In the genomic region with DNA sequence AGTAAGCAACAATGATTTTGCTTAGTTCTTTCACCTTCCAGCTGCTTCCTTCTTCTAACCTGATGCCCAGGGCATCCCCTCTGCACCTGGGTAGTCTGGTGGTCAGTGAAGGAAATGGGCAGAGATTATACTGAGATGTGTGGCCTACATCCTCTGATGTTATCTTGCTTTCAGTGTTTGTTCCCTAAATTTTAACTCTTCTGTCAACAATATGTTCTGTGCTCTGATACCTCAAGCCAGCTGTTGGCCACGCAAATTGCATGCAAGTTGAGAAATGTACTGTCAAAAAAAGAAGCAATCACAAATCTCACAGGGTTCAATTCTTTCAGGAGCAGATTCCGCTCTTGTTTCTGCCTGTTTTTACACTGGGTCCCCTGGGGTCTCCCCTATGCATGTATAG, we compare ENCODE assay signal across 8 cellular contexts.
A peak's percentile ranks its signal among the peaks of the same experiment; 100 is the strongest.
DNase-seq lines count a peak whose midpoint lies in the region; ATAC-seq and TF ChIP-seq lines count a peak whose summit lies in the region.

No MANE protein-coding gene starts in this region.

- H2AFZ ChIP-seq in GM23338: no peak overlapping the region

- H3K4me3 Mint-ChIP-seq in GM23338 (no peak overlapping the region), memory B cell (peak overlapping the region; percentile 25)

- H3K4me1 Mint-ChIP-seq in GM23338 (peaks cover 18% of the 10 kb centered on the region), memory B cell (peaks cover 49% of the 10 kb centered on the region)

- H3K9me2 ChIP-seq in GM23338 (ENCODE audit: insufficient read depth): no peaks in the 10 kb centered on the region

- peaks cover 1% of the 10 kb centered on the region for H3K27me3 Mint-ChIP-seq in GM23338 (ENCODE audit: insufficient read depth, low read depth, poor library complexity)
- H3K27me3 Mint-ChIP-seq in memory B cell: no peaks in the 10 kb centered on the region

- no peak overlapping the region for H3K4me3 ChIP-seq in GM23338
- no peak overlapping the region for H3K4me3 ChIP-seq in BE2C (ENCODE audit: low read depth, low read length)
- no peak overlapping the region for H3K4me3 ChIP-seq in effector memory CD4-positive, alpha-beta T cell (ENCODE audit: insufficient read depth, low read depth, low read length, poor library complexity, severe bottlenecking)

- in situ Hi-C loops in KBM-7 (cut with MboI; ENCODE audit: low pct_unique_long_range_greater_than_20kb, low sequenced_read_pairs): no loop called here

- no peaks in the 10 kb centered on the region for H3F3A ChIP-seq in GM23338 (replicated peaks; ENCODE audit: low read depth)

- no peaks in the 10 kb centered on the region for H3K9me3 Mint-ChIP-seq in GM23338
- no peaks in the 10 kb centered on the region for H3K9me3 Mint-ChIP-seq in memory B cell

- H3K36me3 ChIP-seq in GM23338 (ENCODE audit: insufficient read depth): no peaks in the 10 kb centered on the region
- no peaks in the 10 kb centered on the region for H3K36me3 ChIP-seq in BE2C
- H3K36me3 ChIP-seq in effector memory CD4-positive, alpha-beta T cell (ENCODE audit: control insufficient read depth, insufficient read depth, low read length): no peaks in the 10 kb centered on the region

- DNase-seq in GM23338 (ENCODE audit: low spot score) (no peak), KBM-7 (peak; percentile 90), memory B cell (ENCODE audit: low spot score in 2 of 2) (no peak), C1 segment of cervical spinal cord (lab: John Stamatoyannopoulos, UW) (no peak), NCI-H226 (no peak), BE2C (no peak)
- DNase-seq in effector memory CD4-positive, alpha-beta T cell: no peak

- no peaks in the 10 kb centered on the region for H3K9me3 ChIP-seq in BE2C
- H3K9me3 ChIP-seq in effector memory CD4-positive, alpha-beta T cell (ENCODE audit: control insufficient read depth, low read length): no peaks in the 10 kb centered on the region

- peak; percentile 62 for ATAC-seq in GM18870 (IDR thresholded peaks at IDR 0.05; ENCODE audit: unreplicated experiment)
- ATAC-seq in GM23338: no peak
- ATAC-seq in memory B cell (ENCODE audit: low read depth): peak; percentile 54

- H3K27ac ChIP-seq in GM23338 (ENCODE audit: low read depth): peak overlapping the region; percentile 46
- no peak overlapping the region for H3K27ac ChIP-seq in effector memory CD4-positive, alpha-beta T cell (ENCODE audit: insufficient read depth, low read length, poor library complexity, severe bottlenecking)

- no peak for TF ChIP-seq CTCF in GM23338 (conservative IDR thresholded peaks at IDR 0.05; ENCODE audit: low read depth in 2 of 2)
- TF ChIP-seq CTCF in BE2C (IDR thresholded peaks at IDR 0.05; ENCODE audit: low read depth, low read length): no peak

- H3K27me3 ChIP-seq in GM23338 (ENCODE audit: insufficient read depth) (no peaks in the 10 kb centered on the region), BE2C (no peaks in the 10 kb centered on the region)
- H3K27me3 ChIP-seq in effector memory CD4-positive, alpha-beta T cell (replicated peaks; ENCODE audit: control insufficient read depth, insufficient read depth, low read length, poor library complexity, severe bottlenecking): no peaks in the 10 kb centered on the region

- no peak overlapping the region for H3K4me2 ChIP-seq in GM23338

- H3K36me3 Mint-ChIP-seq in GM23338 (ENCODE audit: low read depth): no peaks in the 10 kb centered on the region
- H3K36me3 Mint-ChIP-seq in memory B cell: peaks cover 2% of the 10 kb centered on the region

- H3K27ac Mint-ChIP-seq in GM23338: peak overlapping the region; percentile 40; the same call in 1 of the 2 replicates
- peak overlapping the region; percentile 74 for H3K27ac Mint-ChIP-seq in memory B cell

- 0 out of 2 replicates have a peak, but pooled peaks cover 4% of the 10 kb centered on the region for H3K4me1 ChIP-seq in GM23338 (ENCODE audit: insufficient read depth)
- H3K4me1 ChIP-seq in BE2C: peaks cover 3% of the 10 kb centered on the region; the same call in 1 of the 2 replicates
- H3K4me1 ChIP-seq in effector memory CD4-positive, alpha-beta T cell (ENCODE audit: control insufficient read depth, insufficient read depth, low read length, poor library complexity, severe bottlenecking): peaks cover 16% of the 10 kb centered on the region

- no peaks in the 10 kb centered on the region; the same call in 1 of the 2 replicates for H4K20me1 ChIP-seq in GM23338 (replicated peaks; ENCODE audit: insufficient read depth)

- H3K79me2 ChIP-seq in GM23338 (replicated peaks; ENCODE audit: insufficient read depth): peaks cover 84% of the 10 kb centered on the region

TF ChIP-seq in GM23338, 12 proteins besides CTCF, POLR2A, EP300 and RAD21 (continues in another document):
- TF ChIP-seq ZNF114 (CRISPR knock-in tag; IDR thresholded peaks at IDR 0.05) (no peak), CREB1 (CRISPR knock-in tag; IDR thresholded peaks at IDR 0.05; ENCODE audit: low read depth) (no peak), NANOG (IDR thresholded peaks at IDR 0.05; ENCODE audit: borderline replicate concordance) (no peak), JUNB (IDR thresholded peaks at IDR 0.05; ENCODE audit: unreplicated experiment) (no peak), STAT1 (IDR thresholded peaks at IDR 0.05; ENCODE audit: unreplicated experiment) (no peak), POLR2AphosphoS5 (IDR thresholded peaks at IDR 0.05; ENCODE audit: low read depth) (no peak), EZH2phosphoT487 (IDR thresholded peaks at IDR 0.05; ENCODE audit: unreplicated experiment) (no peak)
- TF ChIP-seq, protein P1, sequence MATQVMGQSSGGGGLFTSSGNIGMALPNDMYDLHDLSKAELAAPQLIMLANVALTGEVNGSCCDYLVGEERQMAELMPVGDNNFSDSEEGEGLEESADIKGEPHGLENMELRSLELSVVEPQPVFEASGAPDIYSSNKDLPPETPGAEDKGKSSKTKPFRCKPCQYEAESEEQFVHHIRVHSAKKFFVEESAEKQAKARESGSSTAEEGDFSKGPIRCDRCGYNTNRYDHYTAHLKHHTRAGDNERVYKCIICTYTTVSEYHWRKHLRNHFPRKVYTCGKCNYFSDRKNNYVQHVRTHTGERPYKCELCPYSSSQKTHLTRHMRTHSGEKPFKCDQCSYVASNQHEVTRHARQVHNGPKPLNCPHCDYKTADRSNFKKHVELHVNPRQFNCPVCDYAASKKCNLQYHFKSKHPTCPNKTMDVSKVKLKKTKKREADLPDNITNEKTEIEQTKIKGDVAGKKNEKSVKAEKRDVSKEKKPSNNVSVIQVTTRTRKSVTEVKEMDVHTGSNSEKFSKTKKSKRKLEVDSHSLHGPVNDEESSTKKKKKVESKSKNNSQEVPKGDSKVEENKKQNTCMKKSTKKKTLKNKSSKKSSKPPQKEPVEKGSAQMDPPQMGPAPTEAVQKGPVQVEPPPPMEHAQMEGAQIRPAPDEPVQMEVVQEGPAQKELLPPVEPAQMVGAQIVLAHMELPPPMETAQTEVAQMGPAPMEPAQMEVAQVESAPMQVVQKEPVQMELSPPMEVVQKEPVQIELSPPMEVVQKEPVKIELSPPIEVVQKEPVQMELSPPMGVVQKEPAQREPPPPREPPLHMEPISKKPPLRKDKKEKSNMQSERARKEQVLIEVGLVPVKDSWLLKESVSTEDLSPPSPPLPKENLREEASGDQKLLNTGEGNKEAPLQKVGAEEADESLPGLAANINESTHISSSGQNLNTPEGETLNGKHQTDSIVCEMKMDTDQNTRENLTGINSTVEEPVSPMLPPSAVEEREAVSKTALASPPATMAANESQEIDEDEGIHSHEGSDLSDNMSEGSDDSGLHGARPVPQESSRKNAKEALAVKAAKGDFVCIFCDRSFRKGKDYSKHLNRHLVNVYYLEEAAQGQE (IDR thresholded peaks at IDR 0.05; ENCODE audit: unreplicated experiment): no peak
- TF ChIP-seq, protein P2, sequence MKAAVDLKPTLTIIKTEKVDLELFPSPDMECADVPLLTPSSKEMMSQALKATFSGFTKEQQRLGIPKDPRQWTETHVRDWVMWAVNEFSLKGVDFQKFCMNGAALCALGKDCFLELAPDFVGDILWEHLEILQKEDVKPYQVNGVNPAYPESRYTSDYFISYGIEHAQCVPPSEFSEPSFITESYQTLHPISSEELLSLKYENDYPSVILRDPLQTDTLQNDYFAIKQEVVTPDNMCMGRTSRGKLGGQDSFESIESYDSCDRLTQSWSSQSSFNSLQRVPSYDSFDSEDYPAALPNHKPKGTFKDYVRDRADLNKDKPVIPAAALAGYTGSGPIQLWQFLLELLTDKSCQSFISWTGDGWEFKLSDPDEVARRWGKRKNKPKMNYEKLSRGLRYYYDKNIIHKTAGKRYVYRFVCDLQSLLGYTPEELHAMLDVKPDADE (IDR thresholded peaks at IDR 0.05): no peak
